Comparison of ENCODE assay signal across 21 cellular contexts in genomic region chr1:90951009-90951408, GRCh38.
DNase-seq lines count a peak whose midpoint lies in the region; ATAC-seq and TF ChIP-seq lines count a peak whose summit lies in the region.
"Had no signal": no experiment of that assay in that cellular context is flagged by ENCODE, and none has a peak within 500 bp of the region (broad histone marks: within the 10 kb centered on the region; RNA-seq: fewer than 3 reads in every experiment).

No MANE protein-coding gene starts in this region.

- H3K36me3 Mint-ChIP-seq in GM23338 (ENCODE audit: low read depth): peaks cover 17% of the 10 kb centered on the region
- H3K36me3 Mint-ChIP-seq in osteocyte (ENCODE audit: unreplicated experiment): peaks cover 19% of the 10 kb centered on the region

- H3K27ac Mint-ChIP-seq in GM23338 (peak overlapping the region; percentile 1; the same call in 1 of the 2 replicates), osteocyte (ENCODE audit: unreplicated experiment) (peak overlapping the region; percentile 1)

- TF ChIP-seq POLR2A in lower leg skin (IDR thresholded peaks at IDR 0.05): no peak

- peaks cover 2% of the 10 kb centered on the region; the same call in 1 of the 2 replicates for H3K9me3 ChIP-seq in SK-N-MC (ENCODE audit: low read depth, low read length)
- H3K9me3 ChIP-seq in ectodermal cell (ENCODE audit: control insufficient read depth, low read length): peaks cover 2% of the 10 kb centered on the region
- H3K9me3 ChIP-seq: SJSA1 had no signal

- TF ChIP-seq CTCF in GM23338 (conservative IDR thresholded peaks at IDR 0.05; ENCODE audit: low read depth in 2 of 2) (no peak), osteocyte (IDR thresholded peaks at IDR 0.05) (no peak), lower leg skin (IDR thresholded peaks at IDR 0.05) (no peak)

- peaks cover 74% of the 10 kb centered on the region for H4K20me1 ChIP-seq in GM23338 (replicated peaks; ENCODE audit: insufficient read depth)

- no peaks in the 10 kb centered on the region for H3F3A ChIP-seq in GM23338 (replicated peaks; ENCODE audit: low read depth)

- H3K4me1 Mint-ChIP-seq in GM23338: peaks cover 33% of the 10 kb centered on the region
- H3K4me1 Mint-ChIP-seq in osteocyte (ENCODE audit: unreplicated experiment): peaks cover 2% of the 10 kb centered on the region

- H3K79me2 ChIP-seq in GM23338 (replicated peaks; ENCODE audit: insufficient read depth): peaks cover 99% of the 10 kb centered on the region

- H3K27me3 ChIP-seq in GM23338 (ENCODE audit: insufficient read depth) (no peaks in the 10 kb centered on the region), ectodermal cell (ENCODE audit: control insufficient read depth, insufficient read depth, low read length, poor library complexity, severe bottlenecking) (no peaks in the 10 kb centered on the region)
- H3K27me3 ChIP-seq: BLaER1 had no signal

- no peaks in the 10 kb centered on the region for H3K9me2 ChIP-seq in GM23338 (ENCODE audit: insufficient read depth)

- H3K4me3 Mint-ChIP-seq in GM23338 (no peak overlapping the region), osteocyte (ENCODE audit: unreplicated experiment) (no peak overlapping the region)

- no peak; the same call in 2 of the 3 replicates for ATAC-seq in GM23338
- no peak for ATAC-seq in HG03460 (IDR thresholded peaks at IDR 0.05; ENCODE audit: unreplicated experiment)
- ATAC-seq: Right ventricle myocardium inferior had no signal

- H3K4me1 ChIP-seq in GM23338 (ENCODE audit: insufficient read depth) (peaks cover 27% of the 10 kb centered on the region), ectodermal cell (ENCODE audit: control insufficient read depth, insufficient read depth, low read length) (no peaks in the 10 kb centered on the region)
- H3K4me1 ChIP-seq: BLaER1, SJSA1 had no signal

- H3K27me3 Mint-ChIP-seq in GM23338 (ENCODE audit: insufficient read depth, low read depth, poor library complexity): peaks cover 5% of the 10 kb centered on the region
- no peaks in the 10 kb centered on the region for H3K27me3 Mint-ChIP-seq in osteocyte (ENCODE audit: unreplicated experiment)
- H3K27me3 Mint-ChIP-seq: CD4-positive, alpha-beta memory T cell; IgD-negative memory B cell had no signal

- H3K9me3 Mint-ChIP-seq in GM23338 (no peaks in the 10 kb centered on the region), osteocyte (ENCODE audit: unreplicated experiment) (peaks cover 12% of the 10 kb centered on the region)
- H3K9me3 Mint-ChIP-seq: IgD-negative memory B cell had no signal

- H3K36me3 ChIP-seq in GM23338 (ENCODE audit: insufficient read depth) (no peaks in the 10 kb centered on the region), SK-N-MC (ENCODE audit: insufficient read depth, low read length) (peaks cover 32% of the 10 kb centered on the region), ectodermal cell (ENCODE audit: control insufficient read depth, insufficient read depth, low read length) (peaks cover 17% of the 10 kb centered on the region)

- no peak overlapping the region for H2AFZ ChIP-seq in GM23338

- H3K4me3 ChIP-seq in GM23338 (no peak overlapping the region), SK-N-MC (no peak overlapping the region), ectodermal cell (ENCODE audit: insufficient read depth, low read depth, low read length) (no peak overlapping the region), lower leg skin (ENCODE audit: low read depth, poor library complexity, severe bottlenecking) (no peak overlapping the region)
- H3K4me3 ChIP-seq: BLaER1, SJSA1 had no signal

- WGBS in ectodermal cell, 2 experiments: 81 to 89% methylated on average over 1 to 2 of the region's 2 CpGs
- 90 to 96% methylated on average over 2 of the region's 2 CpGs for WGBS in lower leg skin, 2 donors

- DNase-seq in GM23338 (ENCODE audit: low spot score): no peak
- DNase-seq in SK-N-MC (ENCODE audit: low read depth, low spot score): no peak
- no peak for DNase-seq in osteocyte (ENCODE audit: extremely low spot score, unreplicated experiment)
- no peak for DNase-seq in lower leg skin (ENCODE audit: low spot score in 2 of 2)
- no peak for DNase-seq in stimulated activated CD4-positive, alpha-beta T cell treated with anti-CD3 and anti-CD28 coated beads, Interleukin-4, amount 100 ng/mL, for 24 hours
- DNase-seq: ACHN; CD4-positive, alpha-beta memory T cell; DND-41; Karpas-422; MV-4-11; NCI-H1105 treated with DMSO at 0.1 percent for 48 hours; NCI-H2081; NCI-H2171 treated with DMSO at 0.1 percent for 48 hours; NCI-H446; NCI-H526 had no signal

- H3K27ac ChIP-seq in GM23338 (ENCODE audit: low read depth): peak overlapping the region; percentile 23
- H3K27ac ChIP-seq in SK-N-MC: peak overlapping the region; percentile 48
- H3K27ac ChIP-seq in ectodermal cell (ENCODE audit: insufficient read depth, low read depth, low read length, poor library complexity, severe bottlenecking): peak overlapping the region; percentile 8
- H3K27ac ChIP-seq: BLaER1, SJSA1 had no signal

- H3K9ac ChIP-seq in SK-N-MC (ENCODE audit: insufficient read length): no peak overlapping the region
- H3K9ac ChIP-seq: BLaER1 had no signal

- intact Hi-C loops in lower leg skin (cut with DNase I; ENCODE audit: low total_unique reads): no loop called here

- peak overlapping the region; percentile 51; the same call in 1 of the 2 replicates for H3K4me2 ChIP-seq in GM23338
- H3K4me2 ChIP-seq: BLaER1 had no signal

TF ChIP-seq in GM23338, 12 proteins besides CTCF, POLR2A, EP300 and RAD21 (continues in another document):
- TF ChIP-seq ETS1 (IDR thresholded peaks at IDR 0.05) (no peak), ZNF331 (CRISPR knock-in tag; IDR thresholded peaks at IDR 0.05; ENCODE audit: low read depth) (no peak), STAT1 (IDR thresholded peaks at IDR 0.05; ENCODE audit: unreplicated experiment) (no peak), EZH2phosphoT487 (IDR thresholded peaks at IDR 0.05; ENCODE audit: unreplicated experiment) (no peak)
- TF ChIP-seq, protein P1, sequence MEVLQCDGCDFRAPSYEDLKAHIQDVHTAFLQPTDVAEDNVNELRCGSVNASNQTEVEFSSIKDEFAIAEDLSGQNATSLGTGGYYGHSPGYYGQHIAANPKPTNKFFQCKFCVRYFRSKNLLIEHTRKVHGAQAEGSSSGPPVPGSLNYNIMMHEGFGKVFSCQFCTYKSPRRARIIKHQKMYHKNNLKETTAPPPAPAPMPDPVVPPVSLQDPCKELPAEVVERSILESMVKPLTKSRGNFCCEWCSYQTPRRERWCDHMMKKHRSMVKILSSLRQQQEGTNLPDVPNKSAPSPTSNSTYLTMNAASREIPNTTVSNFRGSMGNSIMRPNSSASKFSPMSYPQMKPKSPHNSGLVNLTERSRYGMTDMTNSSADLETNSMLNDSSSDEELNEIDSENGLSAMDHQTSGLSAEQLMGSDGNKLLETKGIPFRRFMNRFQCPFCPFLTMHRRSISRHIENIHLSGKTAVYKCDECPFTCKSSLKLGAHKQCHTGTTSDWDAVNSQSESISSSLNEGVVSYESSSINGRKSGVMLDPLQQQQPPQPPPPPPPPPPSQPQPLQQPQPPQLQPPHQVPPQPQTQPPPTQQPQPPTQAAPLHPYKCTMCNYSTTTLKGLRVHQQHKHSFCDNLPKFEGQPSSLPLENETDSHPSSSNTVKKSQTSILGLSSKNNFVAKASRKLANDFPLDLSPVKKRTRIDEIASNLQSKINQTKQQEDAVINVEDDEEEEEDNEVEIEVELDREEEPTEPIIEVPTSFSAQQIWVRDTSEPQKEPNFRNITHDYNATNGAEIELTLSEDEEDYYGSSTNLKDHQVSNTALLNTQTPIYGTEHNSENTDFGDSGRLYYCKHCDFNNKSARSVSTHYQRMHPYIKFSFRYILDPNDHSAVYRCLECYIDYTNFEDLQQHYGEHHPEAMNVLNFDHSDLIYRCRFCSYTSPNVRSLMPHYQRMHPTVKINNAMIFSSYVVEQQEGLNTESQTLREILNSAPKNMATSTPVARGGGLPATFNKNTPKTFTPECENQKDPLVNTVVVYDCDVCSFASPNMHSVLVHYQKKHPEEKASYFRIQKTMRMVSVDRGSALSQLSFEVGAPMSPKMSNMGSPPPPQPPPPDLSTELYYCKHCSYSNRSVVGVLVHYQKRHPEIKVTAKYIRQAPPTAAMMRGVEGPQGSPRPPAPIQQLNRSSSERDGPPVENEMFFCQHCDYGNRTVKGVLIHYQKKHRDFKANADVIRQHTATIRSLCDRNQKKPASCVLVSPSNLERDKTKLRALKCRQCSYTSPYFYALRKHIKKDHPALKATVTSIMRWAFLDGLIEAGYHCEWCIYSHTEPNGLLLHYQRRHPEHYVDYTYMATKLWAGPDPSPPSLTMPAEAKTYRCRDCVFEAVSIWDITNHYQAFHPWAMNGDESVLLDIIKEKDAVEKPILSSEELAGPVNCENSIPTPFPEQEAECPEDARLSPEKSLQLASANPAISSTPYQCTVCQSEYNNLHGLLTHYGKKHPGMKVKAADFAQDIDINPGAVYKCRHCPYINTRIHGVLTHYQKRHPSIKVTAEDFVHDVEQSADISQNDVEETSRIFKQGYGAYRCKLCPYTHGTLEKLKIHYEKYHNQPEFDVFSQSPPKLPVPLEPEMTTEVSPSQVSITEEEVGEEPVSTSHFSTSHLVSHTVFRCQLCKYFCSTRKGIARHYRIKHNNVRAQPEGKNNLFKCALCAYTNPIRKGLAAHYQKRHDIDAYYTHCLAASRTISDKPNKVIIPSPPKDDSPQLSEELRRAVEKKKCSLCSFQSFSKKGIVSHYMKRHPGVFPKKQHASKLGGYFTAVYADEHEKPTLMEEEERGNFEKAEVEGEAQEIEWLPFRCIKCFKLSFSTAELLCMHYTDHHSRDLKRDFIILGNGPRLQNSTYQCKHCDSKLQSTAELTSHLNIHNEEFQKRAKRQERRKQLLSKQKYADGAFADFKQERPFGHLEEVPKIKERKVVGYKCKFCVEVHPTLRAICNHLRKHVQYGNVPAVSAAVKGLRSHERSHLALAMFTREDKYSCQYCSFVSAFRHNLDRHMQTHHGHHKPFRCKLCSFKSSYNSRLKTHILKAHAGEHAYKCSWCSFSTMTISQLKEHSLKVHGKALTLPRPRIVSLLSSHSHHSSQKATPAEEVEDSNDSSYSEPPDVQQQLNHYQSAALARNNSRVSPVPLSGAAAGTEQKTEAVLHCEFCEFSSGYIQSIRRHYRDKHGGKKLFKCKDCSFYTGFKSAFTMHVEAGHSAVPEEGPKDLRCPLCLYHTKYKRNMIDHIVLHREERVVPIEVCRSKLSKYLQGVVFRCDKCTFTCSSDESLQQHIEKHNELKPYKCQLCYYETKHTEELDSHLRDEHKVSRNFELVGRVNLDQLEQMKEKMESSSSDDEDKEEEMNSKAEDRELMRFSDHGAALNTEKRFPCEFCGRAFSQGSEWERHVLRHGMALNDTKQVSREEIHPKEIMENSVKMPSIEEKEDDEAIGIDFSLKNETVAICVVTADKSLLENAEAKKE (CRISPR knock-in tag; IDR thresholded peaks at IDR 0.05): no peak
